Comparison of ENCODE assay signal across 8 cellular contexts in the genomic region with DNA sequence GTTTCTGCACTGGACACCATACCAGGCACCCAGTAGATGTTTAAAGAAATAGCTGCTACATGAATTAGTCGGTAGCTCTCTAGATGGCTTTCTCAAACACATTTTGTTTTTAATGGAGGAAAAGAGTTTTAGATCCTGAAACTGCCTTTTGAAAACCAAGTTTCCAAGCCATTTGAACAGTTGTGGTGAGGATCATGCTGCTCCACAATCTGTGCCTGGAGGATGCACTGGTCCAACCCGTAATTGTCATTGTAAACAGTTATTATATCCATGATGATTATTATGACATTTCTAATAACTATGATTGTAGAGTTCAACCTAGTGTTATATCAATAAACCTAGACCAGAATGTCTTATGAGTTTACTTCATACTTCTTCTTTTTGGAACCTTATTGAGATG.
"Had no signal": no experiment of that assay in that cellular context is flagged by ENCODE, and none has a peak within 500 bp of the region (broad histone marks: within the 10 kb centered on the region; RNA-seq: fewer than 3 reads in every experiment).

No MANE protein-coding gene starts in this region.

- H3K9ac ChIP-seq: GM23248 had no signal

- DNase-seq: GM23248, H7, HFFc6, KBM-7 had no signal

- H3K9me3 ChIP-seq: HAP-1 had no signal

- H3K36me3 ChIP-seq: HAP-1 had no signal

- H3K27ac ChIP-seq: GM23248, HL-60 had no signal

- FAIRE-seq: H1, HepG2 had no signal

- H2AFZ ChIP-seq: GM23248 had no signal

- H3K4me3 ChIP-seq: GM23248, HAP-1 had no signal
